Comparison of ENCODE assay signal across 18 cellular contexts in the genomic region with DNA sequence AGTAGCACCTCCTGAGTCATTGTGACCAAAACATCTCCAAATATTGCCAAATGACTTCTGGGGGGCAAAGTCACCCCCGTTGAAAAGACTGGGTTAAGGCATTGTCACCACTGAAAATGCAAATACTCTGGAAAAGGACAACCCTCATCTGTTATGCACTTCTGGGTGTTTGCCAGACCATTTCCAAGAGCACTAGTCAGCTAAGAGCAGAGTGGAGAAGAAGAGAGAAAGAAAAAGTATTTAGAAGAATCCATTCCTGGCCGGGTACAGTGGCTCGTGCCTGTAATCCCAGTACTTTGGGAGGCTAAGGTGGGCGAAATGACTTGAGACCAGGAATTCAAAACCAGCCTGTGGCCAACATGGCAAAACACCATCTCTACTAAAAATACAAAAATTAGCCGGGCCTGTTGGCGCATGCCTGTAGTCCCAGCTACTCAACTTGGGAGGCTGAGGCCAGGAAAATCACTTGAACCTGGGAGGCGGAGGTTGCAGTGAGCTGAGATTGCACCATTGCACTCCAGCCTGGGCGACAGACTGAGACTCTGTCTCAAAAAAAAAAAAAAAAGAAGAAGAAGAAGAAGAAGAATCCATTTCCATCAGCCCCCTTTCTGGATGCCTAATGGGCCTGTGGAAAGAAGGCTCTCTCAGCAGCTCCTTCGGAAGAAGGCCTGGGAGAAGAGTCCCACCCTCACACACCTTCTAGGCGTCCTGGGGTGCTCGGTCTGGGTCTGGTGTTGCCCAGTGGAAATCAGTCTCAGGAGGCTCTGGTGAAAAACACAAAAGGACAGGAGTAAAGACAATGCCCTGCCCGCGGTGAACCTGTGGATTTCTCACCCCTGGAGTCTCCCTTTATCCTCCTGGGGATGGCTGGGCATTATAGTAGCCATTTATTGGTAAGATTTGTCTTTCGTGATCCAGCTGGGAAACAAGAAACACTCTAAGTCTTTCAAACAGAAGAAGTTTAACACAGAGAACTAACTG. TPM values are rescaled to one million over a fixed set of nuclear protein-coding genes. Genes with fewer than 3 reads are reported as not detected.
DNase-seq lines count a peak whose midpoint lies in the region; ATAC-seq and TF ChIP-seq lines count a peak whose summit lies in the region.
"Had no signal": no experiment of that assay in that cellular context is flagged by ENCODE, and none has a peak within 500 bp of the region (broad histone marks: within the 10 kb centered on the region; RNA-seq: fewer than 3 reads in every experiment).

No MANE protein-coding gene starts in this region.

- DNase-seq in natural killer cell treated with Interleukin-12 subunit alpha and Interleukin-12 subunit beta and Interleukin-15 and Interleukin-18, amount 100 ng/mL, for 72 hours (ENCODE audit: low spot score), result peak; percentile 38
- no peak for DNase-seq in natural killer cell
- peak; percentile 65 for DNase-seq in choroid plexus epithelial cell (ENCODE audit: low read depth)
- peak; percentile 52 for DNase-seq in lower lobe of right lung
- DNase-seq in DMS153 (lab: John Stamatoyannopoulos, UW), result no peak
- no peak for DNase-seq in iPS-NIHi7 (ENCODE audit: extremely low spot score)
- DNase-seq: activated CD4-positive, CD25-positive, alpha-beta regulatory T cell treated with anti-CD3 and anti-CD28 coated beads, Interleukin-2, amount 50 U/mL, for 72 hours; heart right ventricle; islet precursor cell; NCI-H187; nucleus accumbens; right cardiac atrium; SHP77 treated with DMSO at 0.1 percent for 48 hours; stimulated activated naive CD4-positive, alpha-beta T cell treated with Interleukin-2 at 50 U/mL for 16 hours had no signal

- no peak overlapping the region for H3K4me3 Mint-ChIP-seq in natural killer cell treated with Interleukin-12 subunit alpha and Interleukin-12 subunit beta and Interleukin-15 and Interleukin-18, amount 100 ng/mL, for 72 hours
- H3K4me3 Mint-ChIP-seq in natural killer cell, result no peak overlapping the region
- H3K4me3 Mint-ChIP-seq: IgD-negative memory B cell had no signal

- peaks cover 7 to 19% of the 10 kb centered on the region in 2 donors for H3K27me3 Mint-ChIP-seq in natural killer cell treated with Interleukin-12 subunit alpha and Interleukin-12 subunit beta and Interleukin-15 and Interleukin-18, amount 100 ng/mL, for 72 hours
- H3K27me3 Mint-ChIP-seq in natural killer cell (ENCODE audit: low read depth in 2 of 2), result peaks cover 0 to 16% of the 10 kb centered on the region in 2 donors

- no peak for ATAC-seq in natural killer cell treated with Interleukin-12 subunit alpha and Interleukin-12 subunit beta and Interleukin-15 and Interleukin-18, amount 100 ng/mL, for 72 hours
- ATAC-seq in natural killer cell, result no peak
- ATAC-seq in lower lobe of right lung, result no peak
- ATAC-seq in HG03135 (IDR thresholded peaks at IDR 0.05; ENCODE audit: unreplicated experiment), result no peak
- no peak for ATAC-seq in GM19023 (IDR thresholded peaks at IDR 0.05; ENCODE audit: unreplicated experiment)
- ATAC-seq: heart right ventricle, right cardiac atrium had no signal

- H3K4me3 ChIP-seq in choroid plexus epithelial cell (ENCODE audit: low read depth, low read length) (no peak overlapping the region), lower lobe of right lung (no peak overlapping the region)
- H3K4me3 ChIP-seq: heart right ventricle, vagina had no signal

- no peaks in the 10 kb centered on the region for H3K36me3 Mint-ChIP-seq in natural killer cell treated with Interleukin-12 subunit alpha and Interleukin-12 subunit beta and Interleukin-15 and Interleukin-18, amount 100 ng/mL, for 72 hours
- no peaks in the 10 kb centered on the region for H3K36me3 Mint-ChIP-seq in natural killer cell
- H3K36me3 Mint-ChIP-seq: IgD-negative memory B cell had no signal

- peak overlapping the region; percentile 68 for H3K27ac ChIP-seq in lower lobe of right lung
- H3K27ac ChIP-seq: heart right ventricle, vagina had no signal

- H3K9me3 Mint-ChIP-seq in natural killer cell treated with Interleukin-12 subunit alpha and Interleukin-12 subunit beta and Interleukin-15 and Interleukin-18, amount 100 ng/mL, for 72 hours, result no peaks in the 10 kb centered on the region
- no peaks in the 10 kb centered on the region for H3K9me3 Mint-ChIP-seq in natural killer cell
- H3K9me3 Mint-ChIP-seq: IgD-negative memory B cell had no signal

- intact Hi-C loops in natural killer cell (cut with micrococcal nuclease) (no loop called here), lower lobe of right lung (cut with DNase I) (no loop called here)

- peaks cover 16 to 20% of the 10 kb centered on the region in 2 donors for H3K4me1 Mint-ChIP-seq in natural killer cell treated with Interleukin-12 subunit alpha and Interleukin-12 subunit beta and Interleukin-15 and Interleukin-18, amount 100 ng/mL, for 72 hours (ENCODE audit: low read depth in 2 of 2)
- peaks cover 20 to 23% of the 10 kb centered on the region in 2 donors for H3K4me1 Mint-ChIP-seq in natural killer cell

- peaks cover 78% of the 10 kb centered on the region for H3K4me1 ChIP-seq in lower lobe of right lung

- no peaks in the 10 kb centered on the region for H3K9me3 ChIP-seq in lower lobe of right lung
- H3K9me3 ChIP-seq: heart right ventricle, vagina had no signal

- H3K36me3 ChIP-seq in lower lobe of right lung, result peaks cover 5% of the 10 kb centered on the region
- H3K36me3 ChIP-seq: vagina had no signal

- no peak overlapping the region for H3K27ac Mint-ChIP-seq in natural killer cell treated with Interleukin-12 subunit alpha and Interleukin-12 subunit beta and Interleukin-15 and Interleukin-18, amount 100 ng/mL, for 72 hours
- no peak overlapping the region for H3K27ac Mint-ChIP-seq in natural killer cell
- H3K27ac Mint-ChIP-seq: IgD-negative memory B cell had no signal

- TF ChIP-seq CTCF in natural killer cell (IDR thresholded peaks at IDR 0.05) (no peak), choroid plexus epithelial cell (conservative IDR thresholded peaks at IDR 0.05; ENCODE audit: low read depth, low read length) (no peak), lower lobe of right lung (IDR thresholded peaks at IDR 0.05) (no peak)

- H3K27me3 ChIP-seq in lower lobe of right lung (ENCODE audit: low read depth), result no peaks in the 10 kb centered on the region
- H3K27me3 ChIP-seq: heart right ventricle, vagina had no signal

RNA-seq across cellular contexts. Expression of a gene that starts 3.5 kb away (rescaled TPM):
- 1 to 10 TPM; 2.3 to 3.9 TPM for total RNA-seq in natural killer cell treated with Interleukin-12 subunit alpha and Interleukin-12 subunit beta and Interleukin-15 and Interleukin-18, amount 100 ng/mL, for 72 hours
- 1 to 10 TPM; 3.7 to 5.8 (median 4.4) TPM for total RNA-seq in natural killer cell
- 122 TPM for total RNA-seq in lower lobe of right lung

RNA-seq across cellular contexts. Expression of a gene that starts 5.1 kb away (rescaled TPM):
- total RNA-seq in natural killer cell treated with Interleukin-12 subunit alpha and Interleukin-12 subunit beta and Interleukin-15 and Interleukin-18, amount 100 ng/mL, for 72 hours, result not detected
- total RNA-seq in natural killer cell (1 to 10 TPM; 1.5 to 3.0 (median 1.5) TPM), lower lobe of right lung (156 TPM)

RNA-seq across cellular contexts. Expression of a gene that starts 38.6 kb away (rescaled TPM):
- 100 to 1,000 TPM in 1 of 2 donors, 10 to 100 TPM in 1; 83.2 to 102 TPM for total RNA-seq in natural killer cell treated with Interleukin-12 subunit alpha and Interleukin-12 subunit beta and Interleukin-15 and Interleukin-18, amount 100 ng/mL, for 72 hours
- 100 to 1,000 TPM in 1 of 3 donors, 10 to 100 TPM in 2; 75.7 to 116 (median 87.3) TPM for total RNA-seq in natural killer cell
- 165 TPM for total RNA-seq in lower lobe of right lung

Comparison
In these comparisons a context has a peak if more than half of its experiments do, and no peak if none do; other contexts are left out.
1. DNase-seq: peak in natural killer cell treated with Interleukin-12 subunit alpha and Interleukin-12 subunit beta and Interleukin-15 and Interleukin-18, amount 100 ng/mL, for 72 hours (single experiment), choroid plexus epithelial cell (single experiment) and lower lobe of right lung (single experiment); none in natural killer cell (single experiment), DMS153 (single experiment) and iPS-NIHi7 (single experiment).
2. RNA of a gene that starts 3.5 kb away (total RNA-seq): 122 TPM in lower lobe of right lung (single experiment); 3.7 to 5.8 TPM in natural killer cell and 2.3 to 3.9 TPM in natural killer cell treated with Interleukin-12 subunit alpha and Interleukin-12 subunit beta and Interleukin-15 and Interleukin-18, amount 100 ng/mL, for 72 hours; every median in the first group is over 10 times any median in the second.
3. RNA of a gene that starts 5.1 kb away (total RNA-seq): 156 TPM in lower lobe of right lung (single experiment); 1.5 to 3.0 TPM in natural killer cell and not detected in natural killer cell treated with Interleukin-12 subunit alpha and Interleukin-12 subunit beta and Interleukin-15 and Interleukin-18, amount 100 ng/mL, for 72 hours; every median in the first group is over 10 times any median in the second.